8 cellular contexts compared by ENCODE assay signal in genomic region chr2:234483568-234484251, GRCh38. TPM values are rescaled to one million over a fixed set of nuclear protein-coding genes. Genes with fewer than 3 reads are reported as not detected.
DNase-seq lines count a peak whose midpoint lies in the region; ATAC-seq, FAIRE-seq and TF ChIP-seq lines count a peak whose summit lies in the region.

No MANE protein-coding gene starts in this region.

- H2AK5ac ChIP-seq in IMR-90 (ENCODE audit: low read depth, low read length), result no peak overlapping the region

- H3K36me3 Mint-ChIP-seq in stimulated activated effector memory CD8-positive, alpha-beta T cell treated with anti-CD3 and anti-CD28 coated beads, Interleukin-12 subunit alpha, Interleukin-12 subunit beta, amount 100 ng/mL, for 72 hours, result peaks cover 22% of the 10 kb centered on the region

- no peak overlapping the region for H2AFZ ChIP-seq in IMR-90 (replicated peaks; ENCODE audit: low read length, poor library complexity)

- 80% methylated on average over 2 of the region's 9 CpGs; no CpG with 5 or more reads in 1 of the 2 experiments for WGBS in IMR-90 (ENCODE audit: extremely low coverage in 2 of 2, insufficient read length in 1 of 2), 2 experiments

- intact Hi-C loops in IMR-90 (cut with micrococcal nuclease), result no loop called here

- no peaks in the 10 kb centered on the region for H4K20me1 ChIP-seq in IMR-90 (ENCODE audit: insufficient read depth, low read length)

- no peak overlapping the region for H2BK120ac ChIP-seq in IMR-90 (ENCODE audit: low read depth, low read length)

- no peak for ATAC-seq in IMR-90 (ENCODE audit: low read depth)
- ATAC-seq in stimulated activated effector memory CD8-positive, alpha-beta T cell treated with anti-CD3 and anti-CD28 coated beads, Interleukin-12 subunit alpha, Interleukin-12 subunit beta, amount 100 ng/mL, for 72 hours, result peak; percentile 95

- no peak overlapping the region for H3K9ac ChIP-seq in IMR-90 (ENCODE audit: low read depth, low read length)

- H3K4me3 ChIP-seq in IMR-90 (ENCODE audit: insufficient read depth, low read depth, low read length), result no peak overlapping the region
- no peak overlapping the region for H3K4me3 ChIP-seq in fibroblast of villous mesenchyme (ENCODE audit: low read depth, low read length)

- no peak for TF ChIP-seq POLR2A in IMR-90 (IDR thresholded peaks at IDR 0.05; ENCODE audit: low read depth, low read length)

- POLR2A ChIA-PET in IMR-90 (lab: Charles Lee; ENCODE audit: unreplicated experiment), result no interaction called here

- no peaks in the 10 kb centered on the region for H3K9me3 ChIP-seq in IMR-90 (ENCODE audit: control insufficient read depth, insufficient read depth, low read length)

- no peak overlapping the region for H4K5ac ChIP-seq in IMR-90 (ENCODE audit: low read depth, low read length)

- no peak overlapping the region for H3K4me2 ChIP-seq in IMR-90 (ENCODE audit: low read depth, low read length)

- no peaks in the 10 kb centered on the region for H3K9me3 Mint-ChIP-seq in stimulated activated effector memory CD8-positive, alpha-beta T cell treated with anti-CD3 and anti-CD28 coated beads, Interleukin-12 subunit alpha, Interleukin-12 subunit beta, amount 100 ng/mL, for 72 hours

- no peak overlapping the region for H3K56ac ChIP-seq in IMR-90 (ENCODE audit: extremely low read depth, insufficient read depth, low read length)

- no peak overlapping the region for H2BK20ac ChIP-seq in IMR-90 (ENCODE audit: low read depth, low read length)

- no peaks in the 10 kb centered on the region; the same call in 1 of the 2 replicates for H3K9me1 ChIP-seq in IMR-90 (ENCODE audit: insufficient read depth, low read length)

- peak overlapping the region; percentile 53 for H3K4me3 Mint-ChIP-seq in stimulated activated effector memory CD8-positive, alpha-beta T cell treated with anti-CD3 and anti-CD28 coated beads, Interleukin-12 subunit alpha, Interleukin-12 subunit beta, amount 100 ng/mL, for 72 hours

- TF ChIP-seq CTCF in IMR-90 (conservative IDR thresholded peaks at IDR 0.05; ENCODE audit: low read depth, low read length), result 0 out of 2 replicates have a peak, but pooled peaks have one; percentile 10
- peak; percentile 11 for TF ChIP-seq CTCF in fibroblast of villous mesenchyme (IDR thresholded peaks at IDR 0.05; ENCODE audit: insufficient read depth, low read depth, low read length)

- BruUV-seq in IMR-90 (replicated peaks; lab: Mats Ljungman, UMichigan), result no TSS peak

- no peaks in the 10 kb centered on the region for H3K4me1 ChIP-seq in IMR-90 (ENCODE audit: control insufficient read depth, insufficient read depth, low read length)

- in situ Hi-C loops in IMR-90 (cut with MboI; ENCODE audit: low sequenced_read_pairs), result no loop called here

- H3K18ac ChIP-seq in IMR-90 (ENCODE audit: low read depth, low read length), result no peak overlapping the region

- no peak overlapping the region for H3K14ac ChIP-seq in IMR-90 (replicated peaks; ENCODE audit: low read depth, low read length)

- H2AK9ac ChIP-seq in IMR-90 (replicated peaks; ENCODE audit: low read depth, low read length, poor library complexity), result no peak overlapping the region

- peaks cover 94% of the 10 kb centered on the region for H3K4me1 Mint-ChIP-seq in stimulated activated effector memory CD8-positive, alpha-beta T cell treated with anti-CD3 and anti-CD28 coated beads, Interleukin-12 subunit alpha, Interleukin-12 subunit beta, amount 100 ng/mL, for 72 hours

- no peak for FAIRE-seq in HTR-8/SVneo (lab: Jason Lieb, UNC)

- no peaks in the 10 kb centered on the region for H3K27me3 ChIP-seq in IMR-90 (ENCODE audit: control insufficient read depth, insufficient read depth, low read length)

- H3K27ac ChIP-seq in IMR-90 (ENCODE audit: insufficient read depth, low read length), result no peak overlapping the region

- no peak overlapping the region for H3K23ac ChIP-seq in IMR-90 (ENCODE audit: low read depth, low read length)

- DNase-seq in activated gamma-delta T cell treated with Interleukin-2 at 50 U/mL for 16 hours (peak; percentile 78), activated gamma-delta T cell (lab: John Stamatoyannopoulos, UW) (no peak), IMR-90 (no peak), fibroblast of villous mesenchyme (ENCODE audit: low read depth) (no peak), HTR-8/SVneo (ENCODE audit: insufficient read length, low spot score) (no peak), NCI-H510A treated with DMSO at 0.1 percent for 48 hours (lab: John Stamatoyannopoulos, UW) (no peak)
- peak; percentile 66 to 85 for DNase-seq in activated CD8-positive, alpha-beta memory T cell treated with anti-CD3 and anti-CD28 coated beads for 1 hour (ENCODE audit: extremely low read depth in 1 of 2, low read depth in 1 of 2)
- peak; percentile 68 to 90 for DNase-seq in stimulated activated effector memory CD8-positive, alpha-beta T cell treated with anti-CD3 and anti-CD28 coated beads, Interleukin-12 subunit alpha, Interleukin-12 subunit beta, amount 100 ng/mL, for 72 hours (ENCODE audit: low spot score in 2 of 2)

- H3K36me3 ChIP-seq in IMR-90 (ENCODE audit: control insufficient read depth, insufficient read depth, low read length), result no peaks in the 10 kb centered on the region

- CTCF ChIA-PET in IMR-90 (lab: Yijun Ruan, JAX), result no interaction called here

- dilution Hi-C loops in IMR-90 (cut with HindIII; ENCODE audit: low sequenced_read_pairs, unreplicated experiment), result no loop called here

- no peak overlapping the region for H4K91ac ChIP-seq in IMR-90 (ENCODE audit: insufficient read depth, low read depth, low read length)

- H2BK15ac ChIP-seq in IMR-90 (ENCODE audit: low read depth, low read length), result no peak overlapping the region

- no peak overlapping the region for H3K4ac ChIP-seq in IMR-90 (ENCODE audit: low read depth, low read length)

- H3K27ac Mint-ChIP-seq in stimulated activated effector memory CD8-positive, alpha-beta T cell treated with anti-CD3 and anti-CD28 coated beads, Interleukin-12 subunit alpha, Interleukin-12 subunit beta, amount 100 ng/mL, for 72 hours, result peak overlapping the region; percentile 92

- H4K8ac ChIP-seq in IMR-90 (ENCODE audit: low read depth in 2 of 2, low read length in 2 of 2), result no peak overlapping the region

- no peaks in the 10 kb centered on the region; a peak in 1 of 4 replicates for H3K79me1 ChIP-seq in IMR-90 (ENCODE audit: low read depth in 1 of 2, low read length in 2 of 2)

- H2BK5ac ChIP-seq in IMR-90 (ENCODE audit: low read depth, low read length, poor library complexity, severe bottlenecking), result no peak overlapping the region

- no peak for TF ChIP-seq RAD21 in IMR-90 (IDR thresholded peaks at IDR 0.05; ENCODE audit: low read length)

TF ChIP-seq in IMR-90, 13 proteins besides CTCF, POLR2A, EP300 and RAD21:
- TF ChIP-seq CHD1 (IDR thresholded peaks at IDR 0.05; ENCODE audit: low read depth, low read length) (no peak), RCOR1 (IDR thresholded peaks at IDR 0.05; ENCODE audit: insufficient replicate concordance, low read length) (no peak), MAFK (IDR thresholded peaks at IDR 0.05; ENCODE audit: low read depth, low read length) (no peak), FOS (IDR thresholded peaks at IDR 0.05; ENCODE audit: low read depth, low read length) (no peak), MAZ (IDR thresholded peaks at IDR 0.05; ENCODE audit: borderline replicate concordance, low read depth, low read length) (no peak), RFX5 (IDR thresholded peaks at IDR 0.05; ENCODE audit: low read depth, low read length) (no peak), BHLHE40 (IDR thresholded peaks at IDR 0.05; ENCODE audit: low read depth, low read length) (no peak), NFE2L2 (IDR thresholded peaks at IDR 0.05; ENCODE audit: low read depth, low read length) (no peak), MXI1 (IDR thresholded peaks at IDR 0.05; ENCODE audit: borderline replicate concordance, low read depth, low read length) (no peak), SMC3 (IDR thresholded peaks at IDR 0.05; ENCODE audit: low read depth, low read length) (no peak), ELK1 (IDR thresholded peaks at IDR 0.05; ENCODE audit: borderline replicate concordance, low read depth, low read length) (no peak), USF2 (IDR thresholded peaks at IDR 0.05; ENCODE audit: low read depth, low read length) (no peak), CEBPB (IDR thresholded peaks at IDR 0.05; ENCODE audit: low read depth, low read length) (no peak)

RNA-seq across cellular contexts. Expression of gene ARL4C, which starts 13.2 kb away (rescaled TPM):
- 7.7 and 12.5 TPM in 2 replicates for total RNA-seq in IMR-90 (2012; rRNA removed)
- 8.2 and 8.7 TPM in 2 replicates for polyA plus RNA-seq in IMR-90 (2012; rRNA removed)
- 4.8 and 7.4 TPM in 2 replicates for polyA plus RNA-seq in IMR-90 (2012; cell fraction: cytosol; rRNA removed)
- 6.5 and 6.7 TPM in 2 replicates for polyA plus RNA-seq in IMR-90 (2012; cell fraction: nucleus; rRNA removed; ENCODE audit: low replicate concordance)
- total RNA-seq in fibroblast of villous mesenchyme, result 16.4 and 28.7 TPM in 2 replicates

Comparison
In these comparisons a context has a peak if more than half of its experiments do, and no peak if none do; other contexts are left out.
1. DNase-seq: peak in activated gamma-delta T cell treated with Interleukin-2 at 50 U/mL for 16 hours (single experiment), activated CD8-positive, alpha-beta memory T cell treated with anti-CD3 and anti-CD28 coated beads for 1 hour (2 of 2) and stimulated activated effector memory CD8-positive, alpha-beta T cell treated with anti-CD3 and anti-CD28 coated beads, Interleukin-12 subunit alpha, Interleukin-12 subunit beta, amount 100 ng/mL, for 72 hours (2 of 2); none in activated gamma-delta T cell (single experiment), IMR-90 (single experiment), fibroblast of villous mesenchyme (single experiment), HTR-8/SVneo (single experiment) and NCI-H510A treated with DMSO at 0.1 percent for 48 hours (single experiment).